In the genomic region with DNA sequence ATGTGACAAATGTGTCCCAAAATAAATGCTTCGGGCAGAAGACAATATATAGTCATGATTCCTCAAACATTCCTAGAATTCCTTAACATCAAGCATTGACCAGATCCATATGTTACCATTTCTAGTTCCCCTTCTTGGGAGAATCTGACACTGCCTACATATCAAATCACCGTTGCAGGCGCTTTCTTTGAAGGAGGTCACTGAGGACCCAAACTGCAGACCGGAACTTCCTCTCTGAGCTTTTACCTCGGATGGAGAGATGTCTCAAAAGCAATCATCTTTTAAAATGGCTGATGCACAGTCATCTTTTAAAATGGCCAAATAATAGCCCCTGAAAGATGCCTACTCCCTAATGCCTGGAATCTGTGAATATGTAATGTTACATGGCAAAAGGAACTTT, we compare ENCODE assay signal across 27 cellular contexts.
"Had no signal": no experiment of that assay in that cellular context is flagged by ENCODE, and none has a peak within 500 bp of the region (broad histone marks: within the 10 kb centered on the region; RNA-seq: fewer than 3 reads in every experiment).

No MANE protein-coding gene starts in this region.

- H3K4me2 ChIP-seq: smooth muscle cell had no signal

- H3K79me2 ChIP-seq: parathyroid adenoma had no signal

- H3K36me3 ChIP-seq: heart left ventricle, left ventricle myocardium inferior, right atrium auricular region, thyroid gland, upper lobe of right lung had no signal

- H3K9ac ChIP-seq: parathyroid adenoma had no signal

- H3K4me1 ChIP-seq: foreskin keratinocyte, heart left ventricle, left ventricle myocardium inferior, parathyroid adenoma, psoas muscle, right atrium auricular region, thyroid gland, upper lobe of right lung had no signal

- H3K27me3 ChIP-seq: foreskin keratinocyte, heart left ventricle, right atrium auricular region, thyroid gland, upper lobe of right lung had no signal

- H3K9me3 ChIP-seq: mucosa of descending colon, psoas muscle, thyroid gland, upper lobe of right lung had no signal

- DNase-seq: activated CD4-positive, alpha-beta memory T cell treated with anti-CD3 and anti-CD28 coated beads, Interleukin-2, amount 10 ng/mL, durations not matched to agents 7 days and 5 days; activated CD4-positive, alpha-beta T cell treated with anti-CD3 and anti-CD28 coated beads, Interleukin-2, amount 10 ng/mL, durations not matched to agents 7 days and 5 days; activated CD4-positive, CD25-positive, alpha-beta regulatory T cell treated with anti-CD3 and anti-CD28 coated beads, Interleukin-2, amount 50 U/mL, for 72 hours; activated CD8-positive, alpha-beta memory T cell treated with anti-CD3 and anti-CD28 coated beads, Interleukin-2, amount 50 U/mL, for 48 hours; activated gamma-delta T cell; activated naive CD4-positive, alpha-beta T cell treated with anti-CD3 and anti-CD28 coated beads, Interleukin-2, amount 50 U/mL, for 16 hours; activated T-cell treated with anti-CD3 and anti-CD28 coated beads, Interleukin-2, amount 50 U/mL, for 24 hours; amniotic stem cell; central memory CD4-positive, alpha-beta T cell; foreskin keratinocyte; heart left ventricle; left ventricle myocardium inferior; mucosa of descending colon; nucleus accumbens; psoas muscle; stimulated activated CD4-positive, alpha-beta T cell treated with anti-CD3 and anti-CD28 coated beads, Interleukin-1b, Interleukin-23, amount 100 ng/mL, for 48 hours; stimulated activated CD4-positive, alpha-beta T cell treated with anti-CD3 and anti-CD28 coated beads, Interleukin-4, amount 100 ng/mL, for 4 hours; stimulated activated CD8-positive, alpha-beta memory T cell treated with anti-CD3 and anti-CD28 coated beads, Interleukin-4, amount 100 ng/mL, for 48 hours; stimulated activated naive CD8-positive, alpha-beta T cell treated with anti-CD3 and anti-CD28 coated beads, Interleukin-15, amount 100 ng/mL, for 72 hours; T-helper 2 cell; thyroid gland; upper lobe of right lung had no signal

- H3K27ac ChIP-seq: foreskin keratinocyte, heart left ventricle, left ventricle myocardium inferior, parathyroid adenoma, psoas muscle, right atrium auricular region, thyroid gland, upper lobe of right lung had no signal

- FAIRE-seq: endothelial cell of umbilical vein had no signal

- H3K4me3 ChIP-seq: heart left ventricle, left ventricle myocardium inferior, lung, mucosa of descending colon, psoas muscle, right atrium auricular region, smooth muscle cell, thyroid gland, upper lobe of right lung had no signal
